ENCODE assay signal across 15 cellular contexts in the genomic region with DNA sequence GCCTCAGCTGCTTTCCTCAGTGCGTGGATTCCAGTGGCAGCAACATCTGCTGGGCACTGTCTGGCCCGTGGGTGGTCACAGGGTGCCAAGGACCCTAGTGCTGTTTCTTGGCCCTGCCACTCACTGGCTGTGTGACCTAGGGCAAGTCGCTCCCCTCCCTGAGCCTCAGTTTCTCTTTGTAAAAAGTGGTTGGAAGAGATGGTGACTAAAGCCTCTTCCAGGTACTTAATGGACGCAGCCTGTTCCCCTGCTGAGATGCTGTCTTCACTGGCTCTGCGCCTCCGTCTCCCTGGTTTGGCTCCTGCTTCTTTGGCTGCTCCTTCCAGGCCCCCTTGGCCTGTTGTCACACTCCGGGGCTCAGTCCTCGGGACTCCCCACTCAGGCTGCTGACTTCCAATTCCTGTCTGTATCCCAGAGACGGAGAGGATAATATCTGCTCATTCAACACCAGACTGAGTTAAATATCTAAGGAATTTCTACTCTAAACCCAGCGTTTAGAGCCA. TPM values are rescaled to one million over a fixed set of nuclear protein-coding genes. Genes with fewer than 3 reads are reported as not detected.
A peak's percentile ranks its signal among the peaks of the same experiment; 100 is the strongest.
DNase-seq lines count a peak whose midpoint lies in the region; ATAC-seq and TF ChIP-seq lines count a peak whose summit lies in the region.
"Had no signal": no experiment of that assay in that cellular context is flagged by ENCODE, and none has a peak within 500 bp of the region (broad histone marks: within the 10 kb centered on the region; RNA-seq: fewer than 3 reads in every experiment).

No MANE protein-coding gene starts in this region.

- no peak for TF ChIP-seq EP300 in sigmoid colon (IDR thresholded peaks at IDR 0.05)

- TF ChIP-seq POLR2A in sigmoid colon (IDR thresholded peaks at IDR 0.05), result no peak

- intact Hi-C loops in cardiac septum (cut with DNase I), result no loop called here
- intact Hi-C loops in Right ventricle myocardium superior (cut with DNase I), result loop anchor here (5.0 kb wide), 1 partner anchor 44 kb away; a partner anchor contains a TSS
- intact Hi-C loops in sigmoid colon (cut with DNase I), result no loop called here
- intact Hi-C loops in aorta (cut with DNase I), result loop anchor here (5.0 to 10.0 kb wide), 3 partner anchors 44 to 151 kb away; a partner anchor contains a TSS

- ATAC-seq in Right ventricle myocardium superior (ENCODE audit: poor library complexity) (no peak), aorta (ENCODE audit: low FRiP score) (peak; percentile 1)

- peaks cover 7% of the 10 kb centered on the region for H3K27me3 Mint-ChIP-seq in activated T-cell treated with anti-CD3 and anti-CD28 coated beads, Interleukin-2, amount 50 U/mL, for 24 hours

- H3K36me3 Mint-ChIP-seq in activated T-cell treated with anti-CD3 and anti-CD28 coated beads, Interleukin-2, amount 50 U/mL, for 24 hours (ENCODE audit: low read depth), result no peaks in the 10 kb centered on the region
- H3K36me3 Mint-ChIP-seq: CD4-positive, alpha-beta memory T cell had no signal

- TF ChIP-seq CTCF in sigmoid colon (IDR thresholded peaks at IDR 0.05), result no peak

- H3K27me3 ChIP-seq in sigmoid colon (no peaks in the 10 kb centered on the region), aorta (ENCODE audit: control insufficient read depth in 1 of 2, insufficient read depth in 2 of 2, low read length in 1 of 2) (no peaks in the 10 kb centered on the region)

- DNase-seq in cardiac septum (ENCODE audit: low spot score) (peak; percentile 68), Right ventricle myocardium superior (no peak), kidney glomerular epithelial cell (lab: John Stamatoyannopoulos, UW) (peak; percentile 6), sigmoid colon (peak; percentile 72), aorta (no peak), Ammon's horn (ENCODE audit: low spot score) (no peak)
- no peak for DNase-seq in activated T-cell treated with anti-CD3 and anti-CD28 coated beads, Interleukin-2, amount 50 U/mL, for 24 hours
- DNase-seq in activated T-cell treated with anti-CD3 and anti-CD28 coated beads, Interleukin-2, amount 50 U/mL, for 1 hour, result no peak
- DNase-seq: activated naive CD4-positive, alpha-beta T cell treated with anti-CD3 and anti-CD28 coated beads for 36 hours; CD4-positive, alpha-beta memory T cell; erythroblast; stimulated activated CD4-positive, alpha-beta T cell treated with anti-CD3 and anti-CD28 coated beads, Interleukin-2, amount 100 ng/mL, for 24 hours had no signal

- H3K4me1 ChIP-seq in sigmoid colon, result peaks cover 0 to 57% (median 47%) of the 10 kb centered on the region in 4 donors
- peaks cover 0 to 3% of the 10 kb centered on the region in 2 donors for H3K4me1 ChIP-seq in aorta (ENCODE audit: control insufficient read depth in 1 of 2, insufficient read depth in 2 of 2, low read length in 2 of 2)

- H3K36me3 ChIP-seq in sigmoid colon (no peaks in the 10 kb centered on the region), aorta (ENCODE audit: control insufficient read depth in 1 of 2, insufficient read depth in 2 of 2, low read length in 1 of 2) (peaks cover 0 to 2% of the 10 kb centered on the region in 2 donors)

- no peaks in the 10 kb centered on the region for H3K9me3 Mint-ChIP-seq in activated T-cell treated with anti-CD3 and anti-CD28 coated beads, Interleukin-2, amount 50 U/mL, for 24 hours
- H3K9me3 Mint-ChIP-seq: activated naive CD4-positive, alpha-beta T cell treated with anti-CD3 and anti-CD28 coated beads for 36 hours had no signal

- H3K27ac ChIP-seq in sigmoid colon, result peak overlapping the region; percentile 0 to 82 (median 50)
- H3K27ac ChIP-seq in aorta (ENCODE audit: low read depth in 1 of 2, low read length in 2 of 2), result peak overlapping the region; percentile 34 to 68
- H3K27ac ChIP-seq: SK-N-MC had no signal

- H3K9me3 ChIP-seq in sigmoid colon (no peaks in the 10 kb centered on the region), aorta (ENCODE audit: control insufficient read depth, low read length) (no peaks in the 10 kb centered on the region)

- no peak overlapping the region for H3K4me3 ChIP-seq in sigmoid colon
- H3K4me3 ChIP-seq in aorta (ENCODE audit: low read length in 2 of 2), result no peak overlapping the region
- H3K4me3 ChIP-seq: SK-N-MC had no signal

- WGBS in sigmoid colon, 2 donors, result 83 to 84% methylated on average over 10 of the region's 10 CpGs
- 13 to 17% methylated on average over 10 of the region's 10 CpGs for WGBS in aorta, 2 donors

- H3K27ac Mint-ChIP-seq in activated T-cell treated with anti-CD3 and anti-CD28 coated beads, Interleukin-2, amount 50 U/mL, for 24 hours, result no peak overlapping the region
- H3K27ac Mint-ChIP-seq: activated naive CD4-positive, alpha-beta T cell treated with anti-CD3 and anti-CD28 coated beads for 36 hours; progenitor cell of endocrine pancreas had no signal

- H3K4me1 Mint-ChIP-seq in activated T-cell treated with anti-CD3 and anti-CD28 coated beads, Interleukin-2, amount 50 U/mL, for 24 hours (ENCODE audit: low read depth), result no peaks in the 10 kb centered on the region
- H3K4me1 Mint-ChIP-seq: CD4-positive, alpha-beta memory T cell had no signal

- H3K4me3 Mint-ChIP-seq in activated T-cell treated with anti-CD3 and anti-CD28 coated beads, Interleukin-2, amount 50 U/mL, for 24 hours, result no peak overlapping the region
- H3K4me3 Mint-ChIP-seq: activated naive CD4-positive, alpha-beta T cell treated with anti-CD3 and anti-CD28 coated beads for 36 hours; CD4-positive, alpha-beta memory T cell had no signal

RNA-seq across cellular contexts. Expression of a gene that starts 42.3 kb away (rescaled TPM):
- total RNA-seq in cardiac septum, result 21.0 TPM
- 25.8 TPM for total RNA-seq in Right ventricle myocardium superior
- total RNA-seq in sigmoid colon, result 10 to 100 TPM; 12.4 to 20.6 (median 18.1) TPM
- 1 to 10 TPM; 1.6 to 9.4 (median 6.6) TPM for polyA plus RNA-seq in sigmoid colon
- total RNA-seq in aorta, result 10 to 100 TPM; 56.7 to 68.5 TPM
- 10 to 100 TPM; 51.5 to 78.8 TPM for polyA plus RNA-seq in aorta
- total RNA-seq: activated CD8-positive, alpha-beta memory T cell treated with anti-CD3 and anti-CD28 coated beads for 36 hours; activated naive CD4-positive, alpha-beta T cell treated with anti-CD3 and anti-CD28 coated beads for 36 hours; CD4-positive, alpha-beta memory T cell had no signal
- polyA plus RNA-seq: CD4-positive, alpha-beta memory T cell had no signal

Comparison
In these comparisons a context has a peak if more than half of its experiments do, and no peak if none do; other contexts are left out.
1. DNase-seq: peak in cardiac septum (single experiment), kidney glomerular epithelial cell (single experiment) and sigmoid colon (single experiment); none in Right ventricle myocardium superior (single experiment), aorta (0 of 2), activated T-cell treated with anti-CD3 and anti-CD28 coated beads, Interleukin-2, amount 50 U/mL, for 24 hours (single experiment), activated T-cell treated with anti-CD3 and anti-CD28 coated beads, Interleukin-2, amount 50 U/mL, for 1 hour (single experiment) and Ammon's horn (single experiment).
2. intact Hi-C loops: an anchor here in Right ventricle myocardium superior (5.0 kb wide) and aorta (5.0 to 10.0 kb wide); none called in cardiac septum and sigmoid colon.